Comparison of ENCODE assay signal across 8 cellular contexts in the genomic region with DNA sequence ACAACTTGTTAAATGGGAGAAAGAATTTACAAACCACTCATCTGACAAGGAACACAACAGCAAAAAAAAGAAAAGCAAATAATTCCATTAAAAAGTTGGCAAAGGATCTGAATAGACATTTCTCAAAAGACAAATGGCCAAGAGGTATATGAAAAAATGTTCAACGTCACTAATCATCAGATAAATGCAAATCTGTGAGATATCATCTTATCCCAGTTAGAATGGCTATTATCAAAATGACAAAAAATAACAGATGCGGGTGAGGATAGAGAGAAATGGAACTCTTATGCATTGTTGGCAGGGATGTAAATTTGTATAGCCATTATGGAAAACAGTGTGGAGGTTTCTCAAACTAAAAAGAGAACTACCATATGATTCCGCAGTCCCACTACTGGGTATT. TPM values are rescaled to one million over a fixed set of nuclear protein-coding genes. Genes with fewer than 3 reads are reported as not detected.
"Had no signal": no experiment of that assay in that cellular context is flagged by ENCODE, and none has a peak within 500 bp of the region (broad histone marks: within the 10 kb centered on the region; RNA-seq: fewer than 3 reads in every experiment).

No MANE protein-coding gene starts in this region.

- ATAC-seq: GM12878 had no signal

- DNase-seq: GDM1, GF-D8 had no signal

- H3K4me3 ChIP-seq: GM12878 had no signal

- FAIRE-seq: G401.6, GM12878, GM12891, GM12892, GM18507, GM19239 had no signal

RNA-seq across cellular contexts. Expression of a gene that starts 29.9 kb away (rescaled TPM):
- total RNA-seq: GM12878 had no signal
